ENCODE assay signal across 8 cellular contexts in genomic region chr3:49339947-49340800, GRCh38. TPM values are rescaled to one million over a fixed set of nuclear protein-coding genes. Genes with fewer than 3 reads are reported as not detected.
DNase-seq lines count a peak whose midpoint lies in the region; ATAC-seq and TF ChIP-seq lines count a peak whose summit lies in the region.

A gene with protein sequence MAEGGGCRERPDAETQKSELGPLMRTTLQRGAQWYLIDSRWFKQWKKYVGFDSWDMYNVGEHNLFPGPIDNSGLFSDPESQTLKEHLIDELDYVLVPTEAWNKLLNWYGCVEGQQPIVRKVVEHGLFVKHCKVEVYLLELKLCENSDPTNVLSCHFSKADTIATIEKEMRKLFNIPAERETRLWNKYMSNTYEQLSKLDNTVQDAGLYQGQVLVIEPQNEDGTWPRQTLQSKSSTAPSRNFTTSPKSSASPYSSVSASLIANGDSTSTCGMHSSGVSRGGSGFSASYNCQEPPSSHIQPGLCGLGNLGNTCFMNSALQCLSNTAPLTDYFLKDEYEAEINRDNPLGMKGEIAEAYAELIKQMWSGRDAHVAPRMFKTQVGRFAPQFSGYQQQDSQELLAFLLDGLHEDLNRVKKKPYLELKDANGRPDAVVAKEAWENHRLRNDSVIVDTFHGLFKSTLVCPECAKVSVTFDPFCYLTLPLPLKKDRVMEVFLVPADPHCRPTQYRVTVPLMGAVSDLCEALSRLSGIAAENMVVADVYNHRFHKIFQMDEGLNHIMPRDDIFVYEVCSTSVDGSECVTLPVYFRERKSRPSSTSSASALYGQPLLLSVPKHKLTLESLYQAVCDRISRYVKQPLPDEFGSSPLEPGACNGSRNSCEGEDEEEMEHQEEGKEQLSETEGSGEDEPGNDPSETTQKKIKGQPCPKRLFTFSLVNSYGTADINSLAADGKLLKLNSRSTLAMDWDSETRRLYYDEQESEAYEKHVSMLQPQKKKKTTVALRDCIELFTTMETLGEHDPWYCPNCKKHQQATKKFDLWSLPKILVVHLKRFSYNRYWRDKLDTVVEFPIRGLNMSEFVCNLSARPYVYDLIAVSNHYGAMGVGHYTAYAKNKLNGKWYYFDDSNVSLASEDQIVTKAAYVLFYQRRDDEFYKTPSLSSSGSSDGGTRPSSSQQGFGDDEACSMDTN (minus strand): TSS chr3:49340053. CDS start chr3:49340024, 29 bp downstream.

- peak within 1 kb of the TSS; percentile 99 for H3K4me3 Mint-ChIP-seq in activated CD4-positive, alpha-beta T cell treated with anti-CD3 and anti-CD28 coated beads for 36 hours

- POLR2A ChIA-PET in BJ (lab: Charles Lee): interaction anchor here (0.6 to 1.5 kb wide), 5 partner anchors 12 to 130 kb away, joined by 3 to 5 read pairs (median 4); partner anchors contain the start of genes DAG1, NICN1 and RHOA
- POLR2A ChIA-PET in activated CD4-positive, alpha-beta T cell treated with anti-CD3 and anti-CD28 coated beads for 36 hours (lab: Charles Lee): interaction anchor here (0.5 to 1.7 kb wide), 15 partner anchors 8 to 705 kb away, joined by 3 to 17 read pairs (median 5); partner anchors contain the start of genes DAG1, NICN1, RHOA and SLC26A6

- TF ChIP-seq CTCF in BJ (IDR thresholded peaks at IDR 0.05; ENCODE audit: insufficient read depth, low read depth, low read length) (peak; percentile 63), choroid plexus epithelial cell (conservative IDR thresholded peaks at IDR 0.05; ENCODE audit: low read depth, low read length) (peak; percentile 80)

- DNase-seq in BJ (ENCODE audit: low read depth): peak; percentile 48
- peak; percentile 72 for DNase-seq in GM19240 (ENCODE audit: insufficient read length, low spot score)
- peak; percentile 81 to 92 for DNase-seq in NCI-H524 (lab: John Stamatoyannopoulos, UW)
- peak; percentile 97 for DNase-seq in activated CD4-positive, alpha-beta T cell treated with anti-CD3 and anti-CD28 coated beads for 36 hours
- peak; percentile 94 for DNase-seq in choroid plexus epithelial cell (ENCODE audit: low read depth)
- DNase-seq in kidney tubule cell (ENCODE audit: low spot score): peak; percentile 95
- DNase-seq in stimulated activated CD4-positive, alpha-beta T cell treated with anti-CD3 and anti-CD28 coated beads, Interleukin-1b, Interleukin-23, amount 100 ng/mL, for 24 hours (ENCODE audit: low read depth in 4 of 4, low spot score in 1 of 4): peak; percentile 78 to 95 (median 84)

- intact Hi-C loops in activated CD4-positive, alpha-beta T cell treated with anti-CD3 and anti-CD28 coated beads for 36 hours (cut with DNase I, micrococcal nuclease): loop anchor here (1.0 to 5.0 kb wide), 14 partner anchors 18 to 423 kb away; partner anchors contain the start of genes DAG1 (in 2 of the 2), GPX1 (in 2 of the 2), NICN1 (in 2 of the 2) and TCTA (in 2 of the 2)

- H3K4me3 ChIP-seq in BJ (ENCODE audit: low read depth, low read length): peak within 1 kb of the TSS; percentile 95
- H3K4me3 ChIP-seq in choroid plexus epithelial cell (ENCODE audit: low read depth, low read length): peak within 1 kb of the TSS; percentile 84

- CTCF ChIA-PET in BJ (lab: Yijun Ruan, JAX): interaction anchor here (0.8 to 3.2 kb wide), 15 partner anchors 9 to 253 kb away, joined by 3 to 24 read pairs (median 5); partner anchors contain the start of genes KLHDC8B, NICN1, RHOA and TCTA
- CTCF ChIA-PET in activated CD4-positive, alpha-beta T cell treated with anti-CD3 and anti-CD28 coated beads for 36 hours (lab: Charles Lee): interaction anchor here (0.7 to 2.9 kb wide), 34 partner anchors 9 to 656 kb away, joined by 3 to 24 read pairs (median 4); partner anchors contain the start of genes GPX1, KLHDC8B, NICN1 and QRICH1

- peak within 1 kb of the TSS; percentile 96 for H3K27ac Mint-ChIP-seq in activated CD4-positive, alpha-beta T cell treated with anti-CD3 and anti-CD28 coated beads for 36 hours

- peaks cover 3% of the 10 kb centered on the region; the same call in 1 of the 2 replicates for H3K36me3 ChIP-seq in BJ (ENCODE audit: control insufficient read depth, insufficient read depth, low read length)

- peaks cover 14% of the 10 kb centered on the region for H3K36me3 Mint-ChIP-seq in activated CD4-positive, alpha-beta T cell treated with anti-CD3 and anti-CD28 coated beads for 36 hours (ENCODE audit: low read depth)

- peak; percentile 78 for ATAC-seq in HG03457 (IDR thresholded peaks at IDR 0.05; ENCODE audit: unreplicated experiment)
- ATAC-seq in activated CD4-positive, alpha-beta T cell treated with anti-CD3 and anti-CD28 coated beads for 36 hours: peak; percentile 89

- H3K27me3 ChIP-seq in BJ (ENCODE audit: control insufficient read depth, insufficient read depth, low read length): no peaks in the 10 kb centered on the region

- H3K4me1 Mint-ChIP-seq in activated CD4-positive, alpha-beta T cell treated with anti-CD3 and anti-CD28 coated beads for 36 hours: peaks cover 49% of the 10 kb centered on the region

- no peaks in the 10 kb centered on the region for H3K27me3 Mint-ChIP-seq in activated CD4-positive, alpha-beta T cell treated with anti-CD3 and anti-CD28 coated beads for 36 hours

- no peaks in the 10 kb centered on the region for H3K9me3 Mint-ChIP-seq in activated CD4-positive, alpha-beta T cell treated with anti-CD3 and anti-CD28 coated beads for 36 hours (ENCODE audit: low read depth)

RNA-seq across cellular contexts. Expression of the gene that starts here (rescaled TPM):
- 63.5 and 72.7 TPM in 2 replicates for polyA plus RNA-seq in BJ (2011; rRNA removed)
- 52.5 and 68.4 TPM in 2 replicates for polyA minus RNA-seq in BJ (2011; rRNA and poly(A)+ RNA removed)
- 10 to 100 TPM; 69.3 to 71.8 TPM for total RNA-seq in activated CD4-positive, alpha-beta T cell treated with anti-CD3 and anti-CD28 coated beads for 36 hours

Comparison
In these comparisons a context has a peak if more than half of its experiments do, and no peak if none do; other contexts are left out.
1. Peak in every context shown above with its lines: DNase-seq, ATAC-seq and H3K4me3 ChIP-seq.